ENCODE assay signal across 9 cellular contexts in genomic region chr10:25536027-25536426, GRCh38.
"Had no signal": no experiment of that assay in that cellular context is flagged by ENCODE, and none has a peak within 500 bp of the region (broad histone marks: within the 10 kb centered on the region; RNA-seq: fewer than 3 reads in every experiment).

No MANE protein-coding gene starts in this region.

- DNase-seq: GM23248, GOT3, H7, H9, HCEC 1CT, HFFc6 had no signal

- FAIRE-seq: H1 had no signal

- H3K27ac Mint-ChIP-seq: GM23338, H9, HFFc6 had no signal

- ATAC-seq: GM23338, HCT116 had no signal

- H3K4me3 Mint-ChIP-seq: GM23338, H9, HFFc6 had no signal

- H3K4me1 Mint-ChIP-seq: H9 had no signal

- H3K9me3 Mint-ChIP-seq: GM23338, H9 had no signal
